ENCODE assay signal across 8 cellular contexts in the genomic region with DNA sequence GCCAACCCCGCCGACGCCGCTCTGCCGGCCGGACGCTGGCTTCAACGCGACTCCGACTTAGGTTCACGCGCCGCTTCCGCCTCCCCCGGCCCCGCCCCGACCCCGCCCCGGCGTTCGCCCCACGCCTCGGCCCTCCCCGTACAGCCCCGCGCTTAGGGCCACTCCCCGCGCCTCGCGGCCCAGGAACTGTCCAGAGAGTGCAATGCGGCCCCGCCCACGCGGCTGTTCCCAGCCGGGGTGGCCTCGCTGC. TPM values are rescaled to one million over a fixed set of nuclear protein-coding genes. Genes with fewer than 3 reads are reported as not detected.
DNase-seq lines count a peak whose midpoint lies in the region; TF ChIP-seq lines count a peak whose summit lies in the region.

A gene with protein sequence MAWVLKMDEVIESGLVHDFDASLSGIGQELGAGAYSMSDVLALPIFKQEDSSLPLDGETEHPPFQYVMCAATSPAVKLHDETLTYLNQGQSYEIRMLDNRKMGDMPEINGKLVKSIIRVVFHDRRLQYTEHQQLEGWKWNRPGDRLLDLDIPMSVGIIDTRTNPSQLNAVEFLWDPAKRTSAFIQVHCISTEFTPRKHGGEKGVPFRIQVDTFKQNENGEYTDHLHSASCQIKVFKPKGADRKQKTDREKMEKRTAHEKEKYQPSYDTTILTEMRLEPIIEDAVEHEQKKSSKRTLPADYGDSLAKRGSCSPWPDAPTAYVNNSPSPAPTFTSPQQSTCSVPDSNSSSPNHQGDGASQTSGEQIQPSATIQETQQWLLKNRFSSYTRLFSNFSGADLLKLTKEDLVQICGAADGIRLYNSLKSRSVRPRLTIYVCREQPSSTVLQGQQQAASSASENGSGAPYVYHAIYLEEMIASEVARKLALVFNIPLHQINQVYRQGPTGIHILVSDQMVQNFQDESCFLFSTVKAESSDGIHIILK (minus strand): TSS at position 78 of the 250 bp plus-strand sequence. CDS start 557 bp downstream, outside the sequence.

- peak; percentile 99 for DNase-seq in activated T-cell treated with anti-CD3 and anti-CD28 coated beads for 48 hours (ENCODE audit: low read depth)
- no peak for DNase-seq in activated T-cell treated with anti-CD3 and anti-CD28 coated beads for 4 hours
- peak; percentile 94 for DNase-seq in activated T-cell treated with anti-CD3 and anti-CD28 coated beads, Interleukin-2, amount 50 U/mL, for 1 hour
- peak; percentile 99 for DNase-seq in glutamatergic neuron
- DNase-seq in progenitor cell of endocrine pancreas (ENCODE audit: low spot score, unreplicated experiment), result peak; percentile 98
- DNase-seq in NCI-H2227 treated with DMSO at 0.1 percent for 48 hours (lab: John Stamatoyannopoulos, UW), result no peak
- no peak for DNase-seq in NCI-H1092 (lab: John Stamatoyannopoulos, UW)
- DNase-seq in NCI-H2029 (lab: John Stamatoyannopoulos, UW), result no peak

- peaks cover 10% of the 10 kb centered on the region for H3K27me3 Mint-ChIP-seq in glutamatergic neuron (ENCODE audit: unreplicated experiment)
- H3K27me3 Mint-ChIP-seq in progenitor cell of endocrine pancreas, result no peaks in the 10 kb centered on the region

- H3K27ac Mint-ChIP-seq in glutamatergic neuron (ENCODE audit: unreplicated experiment) (peak within 1 kb of the TSS; percentile 100), progenitor cell of endocrine pancreas (peak within 1 kb of the TSS; percentile 98)

- peaks cover 10% of the 10 kb centered on the region for H3K9me3 Mint-ChIP-seq in glutamatergic neuron (ENCODE audit: unreplicated experiment)
- H3K9me3 Mint-ChIP-seq in progenitor cell of endocrine pancreas (ENCODE audit: low read depth), result no peaks in the 10 kb centered on the region

- H3K4me3 Mint-ChIP-seq in glutamatergic neuron (ENCODE audit: unreplicated experiment), result peak within 1 kb of the TSS; percentile 100
- peak within 1 kb of the TSS; percentile 96 for H3K4me3 Mint-ChIP-seq in progenitor cell of endocrine pancreas (ENCODE audit: low read depth)

- H3K4me1 Mint-ChIP-seq in glutamatergic neuron (ENCODE audit: low read depth, unreplicated experiment), result peaks cover 26% of the 10 kb centered on the region
- H3K4me1 Mint-ChIP-seq in progenitor cell of endocrine pancreas (ENCODE audit: low read depth), result peaks cover 36% of the 10 kb centered on the region

- no peak for TF ChIP-seq CTCF in glutamatergic neuron (IDR thresholded peaks at IDR 0.05; ENCODE audit: partially characterized antibody, unreplicated experiment)
- no peak for TF ChIP-seq CTCF in progenitor cell of endocrine pancreas (IDR thresholded peaks at IDR 0.05; ENCODE audit: unreplicated experiment)

- H3K36me3 Mint-ChIP-seq in glutamatergic neuron (ENCODE audit: unreplicated experiment) (no peaks in the 10 kb centered on the region), progenitor cell of endocrine pancreas (ENCODE audit: insufficient read depth) (no peaks in the 10 kb centered on the region)

RNA-seq across cellular contexts. Expression of the gene that starts here (rescaled TPM):
- 69.9 TPM for total RNA-seq in glutamatergic neuron (ENCODE audit: unreplicated experiment)
- 78.1 and 86.7 TPM in 2 replicates for total RNA-seq in progenitor cell of endocrine pancreas

Comparison
In these comparisons a context has a peak if more than half of its experiments do, and no peak if none do; other contexts are left out.
1. DNase-seq: peak in activated T-cell treated with anti-CD3 and anti-CD28 coated beads for 48 hours (single experiment), activated T-cell treated with anti-CD3 and anti-CD28 coated beads, Interleukin-2, amount 50 U/mL, for 1 hour (single experiment), glutamatergic neuron (single experiment) and progenitor cell of endocrine pancreas (single experiment); none in activated T-cell treated with anti-CD3 and anti-CD28 coated beads for 4 hours (single experiment), NCI-H2227 treated with DMSO at 0.1 percent for 48 hours (single experiment), NCI-H1092 (single experiment) and NCI-H2029 (single experiment).